In genomic region chr1:117698398-117699160, GRCh38 we compare ENCODE assay signal across 1 cellular context.
TF ChIP-seq lines count a peak whose summit lies in the region.

No MANE protein-coding gene starts in this region.

TF ChIP-seq in K562, 482 proteins besides CTCF, POLR2A, EP300 and RAD21 (continued from another document and continues in another):
- TF ChIP-seq ATF6 (CRISPR knock-in tag; IDR thresholded peaks at IDR 0.05) (no peak), ZNF586 (CRISPR knock-in tag; conservative IDR thresholded peaks at IDR 0.05) (no peak), BRCA1 (IDR thresholded peaks at IDR 0.05) (no peak), BRCA1 (CRISPR knock-in tag; IDR thresholded peaks at IDR 0.05) (no peak), TRIM28 (IDR thresholded peaks at IDR 0.05) (peak; percentile 64; the same call in 1 of the 2 replicates), RNF219 (CRISPR knock-in tag; IDR thresholded peaks at IDR 0.05) (no peak), KDM4B (IDR thresholded peaks at IDR 0.05; ENCODE audit: borderline replicate concordance in 2 of 2, low read depth in 1 of 2) (no peak), ZFP36 (IDR thresholded peaks at IDR 0.05; ENCODE audit: low read depth, low read length, partially characterized antibody) (no peak), HMBOX1 (IDR thresholded peaks at IDR 0.05) (no peak), NBN (IDR thresholded peaks at IDR 0.05; ENCODE audit: low read depth) (0 out of 2 replicates have a peak, but pooled peaks have one; percentile 26), EWSR1 (IDR thresholded peaks at IDR 0.05; ENCODE audit: borderline replicate concordance, low read depth, partially characterized antibody) (no peak), CHD4 (IDR thresholded peaks at IDR 0.05; ENCODE audit: insufficient read depth, insufficient replicate concordance, low read depth, low read length, poor library complexity, severe bottlenecking) (no peak), ZKSCAN8 (CRISPR knock-in tag; IDR thresholded peaks at IDR 0.05) (no peak), PTBP1 (IDR thresholded peaks at IDR 0.05; ENCODE audit: low read depth, low read length) (0 out of 2 replicates have a peak, but pooled peaks have one; percentile 81), TARDBP (IDR thresholded peaks at IDR 0.05) (no peak), NFIC (IDR thresholded peaks at IDR 0.05) (0 out of 2 replicates have a peak, but pooled peaks have one; percentile 8), KDM1A (IDR thresholded peaks at IDR 0.05) (peak; percentile 77 to 83), HLTF (IDR thresholded peaks at IDR 0.05) (peak; percentile 99), EZH2 (IDR thresholded peaks at IDR 0.05; ENCODE audit: borderline replicate concordance, low read depth, low read length) (no peak), HDAC2 (IDR thresholded peaks at IDR 0.05) (0 out of 2 replicates have a peak, but pooled peaks have one; percentile 38), HDAC3 (IDR thresholded peaks at IDR 0.05; ENCODE audit: borderline replicate concordance, partially characterized antibody) (no peak), CBFA2T3 (IDR thresholded peaks at IDR 0.05) (peak; percentile 37; the same call in 1 of the 2 replicates), DACH1 (IDR thresholded peaks at IDR 0.05; ENCODE audit: partially characterized antibody) (peak; percentile 44), NRF1 (conservative IDR thresholded peaks at IDR 0.05 in 1 of 2, IDR thresholded peaks at IDR 0.05 in 1 of 2) (no peak), U2AF1 (optimal IDR thresholded peaks at IDR 0.05; ENCODE audit: low read depth, low read length) (no peak), ZNF592 (IDR thresholded peaks at IDR 0.05) (0 out of 2 replicates have a peak, but pooled peaks have one; percentile 30), ZNF24 (IDR thresholded peaks at IDR 0.05) (0 out of 2 replicates have a peak, but pooled peaks have one; percentile 26), ZNF277 (CRISPR knock-in tag; IDR thresholded peaks at IDR 0.05; ENCODE audit: borderline replicate concordance) (no peak), ZNF695 (CRISPR knock-in tag; IDR thresholded peaks at IDR 0.05) (no peak), ZNF408 (CRISPR knock-in tag; IDR thresholded peaks at IDR 0.05; ENCODE audit: low read depth) (no peak), FOXM1 (IDR thresholded peaks at IDR 0.05; ENCODE audit: low read depth) (no peak), FOXM1 (CRISPR knock-in tag; IDR thresholded peaks at IDR 0.05; ENCODE audit: low read depth) (no peak), RCOR1 (IDR thresholded peaks at IDR 0.05; ENCODE audit: borderline replicate concordance in 1 of 2, low read depth in 2 of 2, low read length in 2 of 2) (peak in 1 of 2 experiments; percentile 65; a peak in 1 of 4 replicates), HNRNPLL (IDR thresholded peaks at IDR 0.05; ENCODE audit: low read depth, low read length, poor library complexity, severe bottlenecking) (no peak), TRIM24 (IDR thresholded peaks at IDR 0.05) (peak in 1 of 2 experiments; percentile 54; a peak in 1 of 4 replicates), PTTG1 (tag; IDR thresholded peaks at IDR 0.05; ENCODE audit: low read depth) (no peak), SP2 (IDR thresholded peaks at IDR 0.05; ENCODE audit: extremely low read depth, low read depth, low read length, poor library complexity, severe bottlenecking) (no peak), TAF9B (IDR thresholded peaks at IDR 0.05; ENCODE audit: partially characterized antibody) (no peak), CREB1 (IDR thresholded peaks at IDR 0.05) (no peak), CREB1 (CRISPR knock-in tag; IDR thresholded peaks at IDR 0.05) (no peak), IRF2 (CRISPR knock-in tag; IDR thresholded peaks at IDR 0.05) (no peak), TEAD4 (IDR thresholded peaks at IDR 0.05; ENCODE audit: low read length) (no peak), TEAD4 (CRISPR knock-in tag; IDR thresholded peaks at IDR 0.05; ENCODE audit: borderline replicate concordance) (no peak), NCOA2 (IDR thresholded peaks at IDR 0.05; ENCODE audit: partially characterized antibody in 2 of 2) (no peak), CBX3 (IDR thresholded peaks at IDR 0.05; ENCODE audit: borderline replicate concordance in 1 of 2, low read length in 2 of 2) (peak in 1 of 2 experiments; percentile 76; a peak in 1 of 3 replicates), THRA (IDR thresholded peaks at IDR 0.05) (no peak), ZZZ3 (IDR thresholded peaks at IDR 0.05) (no peak), ZNF668 (CRISPR knock-in tag; IDR thresholded peaks at IDR 0.05) (no peak), TBL1XR1 (IDR thresholded peaks at IDR 0.05; ENCODE audit: low read length in 2 of 2) (no peak), JUND (IDR thresholded peaks at IDR 0.05; ENCODE audit: borderline replicate concordance, low read depth, low read length) (peak; percentile 42; the same call in 1 of the 2 replicates), JUND (tag; IDR thresholded peaks at IDR 0.05; ENCODE audit: borderline replicate concordance, low read depth, low read length) (no peak; the same call in 2 of the 3 replicates), SMARCA5 (IDR thresholded peaks at IDR 0.05) (peak; percentile 94), MEF2A (IDR thresholded peaks at IDR 0.05; ENCODE audit: control insufficient read depth, low read depth, low read length) (no peak), MEIS2 (IDR thresholded peaks at IDR 0.05; ENCODE audit: partially characterized antibody) (no peak), GATAD2B (IDR thresholded peaks at IDR 0.05; ENCODE audit: borderline replicate concordance) (no peak), ADNP (tag; IDR thresholded peaks at IDR 0.05) (no peak), NFIX (CRISPR knock-in tag; IDR thresholded peaks at IDR 0.05; ENCODE audit: low read depth) (no peak), PBX2 (CRISPR knock-in tag; IDR thresholded peaks at IDR 0.05; ENCODE audit: low read depth) (no peak), PBX2 (tag; conservative IDR thresholded peaks at IDR 0.05; ENCODE audit: low read depth) (0 out of 2 replicates have a peak, but pooled peaks have one; percentile 21)
